Comparison of ENCODE assay signal across 8 cellular contexts in the genomic region with DNA sequence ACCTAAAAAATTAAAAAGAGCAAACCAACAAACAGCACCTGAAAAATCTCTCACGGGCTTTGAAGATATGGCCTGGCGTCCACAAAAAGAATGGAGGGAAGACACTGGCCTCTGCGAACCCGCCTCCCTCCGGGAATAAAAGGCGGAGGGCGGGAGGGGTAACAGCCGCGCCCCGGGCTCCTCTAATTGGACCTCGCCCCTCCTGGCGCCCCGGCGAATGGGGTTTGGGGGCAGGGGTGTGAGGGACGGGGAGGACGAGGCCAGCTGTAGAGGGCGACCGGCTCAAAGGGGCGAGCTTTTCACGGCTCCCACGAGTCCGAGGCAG. TPM values are rescaled to one million over a fixed set of nuclear protein-coding genes. Genes with fewer than 3 reads are reported as not detected.
DNase-seq lines count a peak whose midpoint lies in the region; ATAC-seq, FAIRE-seq and TF ChIP-seq lines count a peak whose summit lies in the region.

No MANE protein-coding gene starts in this region.

- H3K9me3 Mint-ChIP-seq in endodermal cell: no peaks in the 10 kb centered on the region

- H3K27ac Mint-ChIP-seq in T-helper 17 cell (peak overlapping the region; percentile 27), endodermal cell (peak overlapping the region; percentile 92)

- H3K4me1 Mint-ChIP-seq in T-helper 17 cell: peaks cover 11% of the 10 kb centered on the region
- H3K4me1 Mint-ChIP-seq in endodermal cell: peaks cover 6% of the 10 kb centered on the region

- FAIRE-seq in urothelium cell line (lab: Jason Lieb, UNC): no peak

- in situ Hi-C loops in GM13977 (cut with MboI; ENCODE audit: low pct_unique_long_range_greater_than_20kb, low sequenced_read_pairs, unreplicated experiment): no loop called here

- peak; percentile 43 for ATAC-seq in HG02852 (IDR thresholded peaks at IDR 0.05; ENCODE audit: unreplicated experiment)
- ATAC-seq in T-helper 17 cell: peak; percentile 22

- TF ChIP-seq CTCF in BE2C (IDR thresholded peaks at IDR 0.05; ENCODE audit: low read depth, low read length): 0 out of 2 replicates have a peak, but pooled peaks have one; percentile 11
- no peak for TF ChIP-seq CTCF in GM13977 (IDR thresholded peaks at IDR 0.05; ENCODE audit: extremely low read depth, insufficient read depth, missing control alignments)
- TF ChIP-seq CTCF in endodermal cell (conservative IDR thresholded peaks at IDR 0.05): no peak

- H3K27me3 ChIP-seq in BE2C (no peaks in the 10 kb centered on the region), endodermal cell (ENCODE audit: control insufficient read depth, insufficient read depth, low read length, poor library complexity, severe bottlenecking) (no peaks in the 10 kb centered on the region)

- H3K4me3 Mint-ChIP-seq in T-helper 17 cell (peak overlapping the region; percentile 94), endodermal cell (peak overlapping the region; percentile 80)

- H3K4me1 ChIP-seq in BE2C: no peaks in the 10 kb centered on the region
- H3K4me1 ChIP-seq in endodermal cell (ENCODE audit: control insufficient read depth, insufficient read depth, low read length): peaks cover 3% of the 10 kb centered on the region
- no peaks in the 10 kb centered on the region for H3K4me1 ChIP-seq in mesodermal cell (ENCODE audit: control insufficient read depth, insufficient read depth, low read length, poor library complexity, severe bottlenecking)

- peak overlapping the region; percentile 94 for H3K27ac ChIP-seq in endodermal cell (ENCODE audit: low read depth, low read length)
- peak overlapping the region; percentile 100 for H3K27ac ChIP-seq in mesodermal cell (ENCODE audit: low read depth, low read length, severe bottlenecking)

- DNase-seq in BE2C: peak; percentile 87
- DNase-seq in GM13977 (ENCODE audit: low spot score): peak; percentile 77
- DNase-seq in NCI-H1105 treated with DMSO at 0.1 percent for 48 hours (lab: John Stamatoyannopoulos, UW): peak; percentile 91
- peak in 1 of 3 donors; percentile 34 for DNase-seq in T-helper 17 cell
- DNase-seq in endodermal cell: peak; percentile 96
- DNase-seq in urothelium cell line (ENCODE audit: low spot score): peak; percentile 92

- WGBS in endodermal cell (ENCODE audit: insufficient coverage in 1 of 2, insufficient read length in 1 of 2), 2 experiments: 0% methylated on average over 9 to 22 of the region's 22 CpGs
- 0 to 1% methylated on average over 12 to 18 of the region's 22 CpGs for WGBS in mesodermal cell (ENCODE audit: insufficient coverage in 2 of 2), 2 experiments

- H3K4me3 ChIP-seq in BE2C (ENCODE audit: low read depth, low read length) (peak overlapping the region; percentile 79), endodermal cell (ENCODE audit: low read length) (peak overlapping the region; percentile 91), mesodermal cell (ENCODE audit: extremely low read depth, insufficient read depth, low read length, poor library complexity, severe bottlenecking) (peak overlapping the region; percentile 56)

- H3K9me3 ChIP-seq in BE2C (no peaks in the 10 kb centered on the region), T-helper 17 cell (ENCODE audit: control insufficient read depth, low read length, poor library complexity, severe bottlenecking) (no peaks in the 10 kb centered on the region), endodermal cell (ENCODE audit: control insufficient read depth, low read length) (no peaks in the 10 kb centered on the region), mesodermal cell (ENCODE audit: control insufficient read depth, low read length) (no peaks in the 10 kb centered on the region)

- H3K27me3 Mint-ChIP-seq in T-helper 17 cell (peaks cover 8% of the 10 kb centered on the region), endodermal cell (ENCODE audit: insufficient read depth) (no peaks in the 10 kb centered on the region)

- no peaks in the 10 kb centered on the region for H3K36me3 ChIP-seq in BE2C
- H3K36me3 ChIP-seq in endodermal cell (ENCODE audit: control insufficient read depth, insufficient read depth, low read length): no peaks in the 10 kb centered on the region
- H3K36me3 ChIP-seq in mesodermal cell (ENCODE audit: control insufficient read depth, insufficient read depth, low read length): no peaks in the 10 kb centered on the region

- H3K9ac ChIP-seq in endodermal cell (ENCODE audit: extremely low read depth, low read length, poor library complexity, severe bottlenecking): peak overlapping the region; percentile 53

- H3K36me3 Mint-ChIP-seq in T-helper 17 cell (ENCODE audit: low read depth) (peaks cover 4% of the 10 kb centered on the region), endodermal cell (ENCODE audit: low read depth) (no peaks in the 10 kb centered on the region)

RNA-seq across cellular contexts. Expression of gene FANCC, which starts 0.8 kb away (rescaled TPM):
- 10.3 TPM for polyA plus RNA-seq in BE2C (2012; ENCODE audit: insufficient read depth, insufficient read length, low read depth)
- total RNA-seq in T-helper 17 cell: 1 to 10 TPM; 3.7 to 3.9 TPM
- 10 to 100 TPM; 17.6 to 23.5 TPM for total RNA-seq in endodermal cell
- 14.7 TPM for polyA plus RNA-seq in endodermal cell (2013, experiment 1 of 2)
- polyA plus RNA-seq in endodermal cell (2013, experiment 2 of 2): 13.5 TPM
- polyA plus RNA-seq in mesodermal cell (2013, experiment 1 of 2): 10.9 TPM
- polyA plus RNA-seq in mesodermal cell (2013, experiment 2 of 2): 12.8 TPM
